In genomic region chr3:186268616-186269448, GRCh38 we compare ENCODE assay signal across 2 cellular contexts.
A peak's percentile ranks its signal among the peaks of the same experiment; 100 is the strongest.
TF ChIP-seq lines count a peak whose summit lies in the region.

No MANE protein-coding gene starts in this region.

TF ChIP-seq in IMR-90, 13 proteins besides CTCF, POLR2A, EP300 and RAD21:
- TF ChIP-seq MAZ (IDR thresholded peaks at IDR 0.05; ENCODE audit: borderline replicate concordance, low read depth, low read length) (no peak), SMC3 (IDR thresholded peaks at IDR 0.05; ENCODE audit: low read depth, low read length) (peak; percentile 34; the same call in 1 of the 2 replicates)

TF ChIP-seq in GM12878, 131 proteins besides CTCF, POLR2A, EP300 and RAD21:
- TF ChIP-seq BRCA1 (IDR thresholded peaks at IDR 0.05; ENCODE audit: low read depth, low read length) (no peak), MAX (IDR thresholded peaks at IDR 0.05; ENCODE audit: low read depth, low read length) (no peak), ATF2 (IDR thresholded peaks at IDR 0.05; ENCODE audit: low read length) (no peak), TBL1XR1 (IDR thresholded peaks at IDR 0.05; ENCODE audit: low read depth, low read length) (no peak), SMC3 (IDR thresholded peaks at IDR 0.05; ENCODE audit: borderline replicate concordance, low read length) (peak; percentile 28; the same call in 1 of the 2 replicates), BCLAF1 (IDR thresholded peaks at IDR 0.05) (no peak), HDAC6 (IDR thresholded peaks at IDR 0.05; ENCODE audit: unreplicated experiment) (no peak)
